Comparison of ENCODE assay signal across 33 cellular contexts in the genomic region with DNA sequence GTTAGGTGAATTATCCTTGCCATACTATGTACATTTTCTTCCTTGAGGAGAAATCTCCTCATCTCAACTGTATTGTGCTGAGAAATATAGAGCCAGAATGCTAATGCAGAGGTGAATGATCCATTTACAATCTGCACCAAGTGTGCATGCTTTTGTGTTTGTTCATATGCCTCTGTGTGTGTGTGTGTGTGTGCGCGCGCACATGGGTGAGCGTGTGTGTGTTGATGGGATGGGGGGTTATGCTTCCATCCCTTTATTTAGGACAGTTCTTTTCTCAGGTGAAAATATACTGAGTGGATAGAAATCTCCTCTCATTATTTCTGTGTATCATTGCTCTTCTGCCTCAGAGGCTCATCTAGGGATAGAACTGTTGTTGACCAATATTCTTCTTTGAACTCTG.
"Had no signal": no experiment of that assay in that cellular context is flagged by ENCODE, and none has a peak within 500 bp of the region (broad histone marks: within the 10 kb centered on the region; RNA-seq: fewer than 3 reads in every experiment).

No MANE protein-coding gene starts in this region.

- H3K4me3 ChIP-seq: MG63, Peyer's patch had no signal

- H3K9me3 ChIP-seq: MG63, Peyer's patch had no signal

- H3K27me3 Mint-ChIP-seq: activated CD4-positive, alpha-beta T cell treated with anti-CD3 and anti-CD28 coated beads, Interleukin-2, amount 10 ng/mL, durations not matched to agents 7 days and 5 days; activated naive CD8-positive, alpha-beta T cell treated with anti-CD3 and anti-CD28 coated beads, Interleukin-2, amount 10 ng/mL, durations not matched to agents 7 days and 5 days had no signal

- H3K36me3 Mint-ChIP-seq: activated naive CD8-positive, alpha-beta T cell treated with anti-CD3 and anti-CD28 coated beads, Interleukin-2, amount 10 ng/mL, durations not matched to agents 7 days and 5 days had no signal

- H3K4me1 ChIP-seq: Peyer's patch had no signal

- H3K36me3 ChIP-seq: brain microvascular endothelial cell, MG63, Peyer's patch, WERI-Rb-1 had no signal

- H3K4me3 Mint-ChIP-seq: activated CD4-positive, alpha-beta T cell treated with anti-CD3 and anti-CD28 coated beads for 36 hours; activated CD4-positive, alpha-beta T cell treated with anti-CD3 and anti-CD28 coated beads, Interleukin-2, amount 10 ng/mL, durations not matched to agents 7 days and 5 days; activated CD8-positive, alpha-beta T cell treated with anti-CD3 and anti-CD28 coated beads, Interleukin-2, amount 10 ng/mL, durations not matched to agents 7 days and 5 days; activated naive CD4-positive, alpha-beta T cell treated with anti-CD3 and anti-CD28 coated beads, Interleukin-2, amount 50 U/mL, for 24 hours; activated naive CD8-positive, alpha-beta T cell treated with anti-CD3 and anti-CD28 coated beads, Interleukin-2, amount 10 ng/mL, durations not matched to agents 7 days and 5 days; activated T-cell treated with anti-CD3 and anti-CD28 coated beads, Interleukin-2, amount 50 U/mL, for 24 hours had no signal

- H3K27me3 ChIP-seq: brain microvascular endothelial cell, MG63, Peyer's patch had no signal

- H3K9me3 Mint-ChIP-seq: activated naive CD8-positive, alpha-beta T cell treated with anti-CD3 and anti-CD28 coated beads, Interleukin-2, amount 10 ng/mL, durations not matched to agents 7 days and 5 days; activated T-cell treated with anti-CD3 and anti-CD28 coated beads, Interleukin-2, amount 50 U/mL, for 24 hours had no signal

- H3K27ac Mint-ChIP-seq: activated CD4-positive, alpha-beta T cell treated with anti-CD3 and anti-CD28 coated beads for 36 hours; activated CD4-positive, alpha-beta T cell treated with anti-CD3 and anti-CD28 coated beads, Interleukin-2, amount 10 ng/mL, durations not matched to agents 7 days and 5 days; activated CD8-positive, alpha-beta T cell treated with anti-CD3 and anti-CD28 coated beads, Interleukin-2, amount 10 ng/mL, durations not matched to agents 7 days and 5 days; activated naive CD4-positive, alpha-beta T cell treated with anti-CD3 and anti-CD28 coated beads, Interleukin-2, amount 50 U/mL, for 24 hours; activated naive CD8-positive, alpha-beta T cell treated with anti-CD3 and anti-CD28 coated beads, Interleukin-2, amount 10 ng/mL, durations not matched to agents 7 days and 5 days; activated T-cell treated with anti-CD3 and anti-CD28 coated beads, Interleukin-2, amount 50 U/mL, for 24 hours; activated T-helper 2 cell treated with anti-CD3 and anti-CD28 coated beads, Interferon-gamma antibody, Interleukin-2, Interleukin-4, amounts not matched to agents 10 μg/mL and 5 μg/mL and 100 μg/mL, durations not matched to agents 14 hours and 24 hours and 36 hours had no signal

- DNase-seq: activated CD4-positive, alpha-beta T cell treated with anti-CD3 and anti-CD28 coated beads for 36 hours; activated CD4-positive, alpha-beta T cell treated with anti-CD3 and anti-CD28 coated beads, Interleukin-2, amount 10 ng/mL, durations not matched to agents 7 days and 5 days; activated CD4-positive, alpha-beta T cell treated with anti-CD3 and anti-CD28 coated beads, Interleukin-2, amount 50 U/mL, for 48 hours; activated CD8-positive, alpha-beta T cell treated with anti-CD3 and anti-CD28 coated beads, Interleukin-2, amount 10 ng/mL, durations not matched to agents 7 days and 5 days; activated gamma-delta T cell; activated naive CD4-positive, alpha-beta T cell treated with Interleukin-2 at 50 U/mL for 16 hours; activated naive CD8-positive, alpha-beta T cell treated with anti-CD3 and anti-CD28 coated beads, Interleukin-2, amount 10 ng/mL, durations not matched to agents 7 days and 5 days; activated T-cell treated with anti-CD3 and anti-CD28 coated beads, Interleukin-2, amount 50 U/mL, for 24 hours; anterior cingulate cortex; brain microvascular endothelial cell; central memory CD4-positive, alpha-beta T cell; Kasumi-1; MG63; NCI-H1048; NCI-H1105 treated with DMSO at 0.1 percent for 48 hours; NCI-H1436; NCI-H1694; NCI-H1930; NCI-H2107; NCI-H2171; NCI-H510A; NCI-H526; NCI-H748 treated with DMSO at 0.1 percent for 48 hours; NK-92 treated with Interleukin-12 subunit alpha and Interleukin-12 subunit beta, amount 100 ng/mL, for 24 hours; PC-3; Peyer's patch; Right ventricle myocardium superior; SW 1271; T1000; WERI-Rb-1 had no signal

- H3K27ac ChIP-seq: brain microvascular endothelial cell, Peyer's patch, RWPE1, WERI-Rb-1 had no signal

- H3K4me1 Mint-ChIP-seq: activated CD4-positive, alpha-beta T cell treated with anti-CD3 and anti-CD28 coated beads for 36 hours; activated CD4-positive, alpha-beta T cell treated with anti-CD3 and anti-CD28 coated beads, Interleukin-2, amount 10 ng/mL, durations not matched to agents 7 days and 5 days; activated naive CD4-positive, alpha-beta T cell treated with anti-CD3 and anti-CD28 coated beads, Interleukin-2, amount 50 U/mL, for 24 hours; activated naive CD8-positive, alpha-beta T cell treated with anti-CD3 and anti-CD28 coated beads, Interleukin-2, amount 10 ng/mL, durations not matched to agents 7 days and 5 days had no signal
